ENCODE assay signal across 18 cellular contexts in genomic region chr3:78863294-78864203, GRCh38.
"Had no signal": no experiment of that assay in that cellular context is flagged by ENCODE, and none has a peak within 500 bp of the region (broad histone marks: within the 10 kb centered on the region; RNA-seq: fewer than 3 reads in every experiment).

No MANE protein-coding gene starts in this region.

- H3K4me3 Mint-ChIP-seq: naive B cell; stimulated activated memory B cell treated with anti-CD40 and anti-IgM and Interleukin-4, amounts not matched to agents 10 μg/mL and 1 μg/mL and 100 μg/mL, for 72 hours; stimulated activated naive CD8-positive, alpha-beta T cell treated with anti-CD3 and anti-CD28 coated beads, Interleukin-15, Interleukin-2, amounts not matched to agents 100 ng/mL and 50 ng/mL, for 24 hours had no signal

- H3K9me3 ChIP-seq: tibial artery, upper lobe of left lung, uterus had no signal

- H3K4me3 ChIP-seq: hepatocyte, lung, spleen, tibial artery, upper lobe of left lung, uterus had no signal

- ATAC-seq: left cardiac atrium; left ventricle myocardium superior; sciatic nerve; stimulated activated memory B cell treated with anti-CD40 and anti-IgM and Interleukin-4, amounts not matched to agents 10 μg/mL and 1 μg/mL and 100 μg/mL, for 72 hours had no signal

- H3K27me3 Mint-ChIP-seq: naive B cell; stimulated activated memory B cell treated with anti-CD40 and anti-IgM and Interleukin-4, amounts not matched to agents 10 μg/mL and 1 μg/mL and 100 μg/mL, for 72 hours; stimulated activated naive CD8-positive, alpha-beta T cell treated with anti-CD3 and anti-CD28 coated beads, Interleukin-15, Interleukin-2, amounts not matched to agents 100 ng/mL and 50 ng/mL, for 24 hours had no signal

- H3K4me1 ChIP-seq: spleen, upper lobe of left lung, uterus had no signal

- H3K4me2 ChIP-seq: hepatocyte had no signal

- H3K4me1 Mint-ChIP-seq: naive B cell; stimulated activated memory B cell treated with anti-CD40 and anti-IgM and Interleukin-4, amounts not matched to agents 10 μg/mL and 1 μg/mL and 100 μg/mL, for 72 hours had no signal

- H3K36me3 Mint-ChIP-seq: naive B cell; stimulated activated memory B cell treated with anti-CD40 and anti-IgM and Interleukin-4, amounts not matched to agents 10 μg/mL and 1 μg/mL and 100 μg/mL, for 72 hours had no signal

- DNase-seq: kidney; left cardiac atrium; left ventricle myocardium superior; mesenchymal stem cell; naive B cell; posterior cingulate gyrus; spleen; stimulated activated CD4-positive, alpha-beta T cell treated with anti-CD3 and anti-CD28 coated beads, Interleukin-15, amount 100 ng/mL, for 24 hours; stimulated activated CD4-positive, alpha-beta T cell treated with anti-CD3 and anti-CD28 coated beads, Interleukin-1b, Interleukin-23, amount 100 ng/mL, for 48 hours; stimulated activated CD4-positive, alpha-beta T cell treated with anti-CD3 and anti-CD28 coated beads, Interleukin-4, amount 100 ng/mL, for 24 hours; tibial artery; upper lobe of left lung; uterus had no signal

- H3K36me3 ChIP-seq: spleen, tibial artery, upper lobe of left lung, uterus had no signal

- H3K27ac Mint-ChIP-seq: naive B cell; stimulated activated memory B cell treated with anti-CD40 and anti-IgM and Interleukin-4, amounts not matched to agents 10 μg/mL and 1 μg/mL and 100 μg/mL, for 72 hours; stimulated activated naive CD8-positive, alpha-beta T cell treated with anti-CD3 and anti-CD28 coated beads, Interleukin-15, Interleukin-2, amounts not matched to agents 100 ng/mL and 50 ng/mL, for 24 hours had no signal

- H3K27ac ChIP-seq: hepatocyte, spleen, tibial artery, upper lobe of left lung, uterus had no signal

- H3K27me3 ChIP-seq: hepatocyte, spleen, tibial artery, upper lobe of left lung, uterus had no signal
